Comparison of ENCODE assay signal across 8 cellular contexts in the genomic region with DNA sequence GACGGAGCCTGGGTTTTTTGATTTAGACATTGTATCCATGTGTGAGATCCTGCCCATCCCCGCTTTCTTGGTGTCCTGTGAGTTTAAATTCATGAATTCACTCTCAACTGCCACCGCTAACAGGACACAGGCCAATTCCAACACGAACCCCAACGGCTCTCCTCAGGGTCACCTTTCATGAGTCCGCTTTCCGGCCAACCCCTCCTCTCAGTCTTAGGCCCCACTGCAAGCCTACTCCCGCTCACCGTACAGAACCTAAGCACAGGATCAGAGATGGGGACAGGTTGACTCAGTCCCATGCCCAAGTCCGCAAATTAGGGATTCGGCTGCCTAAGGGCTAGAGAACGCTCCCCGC. TPM values are rescaled to one million over a fixed set of nuclear protein-coding genes. Genes with fewer than 3 reads are reported as not detected.
DNase-seq lines count a peak whose midpoint lies in the region; ATAC-seq and TF ChIP-seq lines count a peak whose summit lies in the region.

No MANE protein-coding gene starts in this region.

- H3K36me3 Mint-ChIP-seq in Calu3 (ENCODE audit: insufficient read depth, unreplicated experiment) (peaks cover 19% of the 10 kb centered on the region), neural progenitor cell (peaks cover 2% of the 10 kb centered on the region)

- peaks cover 3% of the 10 kb centered on the region for H3K4me1 ChIP-seq in neural progenitor cell

- intact Hi-C loops in Calu3 (cut with micrococcal nuclease; ENCODE audit: unreplicated experiment), result no loop called here

- H2AFZ ChIP-seq in neural progenitor cell (replicated peaks), result peak overlapping the region; percentile 99

- no peaks in the 10 kb centered on the region for H3K36me3 ChIP-seq in neural progenitor cell

- H3K27me3 Mint-ChIP-seq in Calu3 (ENCODE audit: unreplicated experiment), result no peaks in the 10 kb centered on the region
- H3K27me3 Mint-ChIP-seq in neural progenitor cell (ENCODE audit: insufficient read depth, low read depth), result peaks cover 21% of the 10 kb centered on the region

- peaks cover 84% of the 10 kb centered on the region for H3K27me3 ChIP-seq in neural progenitor cell

- no peaks in the 10 kb centered on the region for H3K79me2 ChIP-seq in neural progenitor cell (ENCODE audit: low read depth)

- H3K9ac ChIP-seq in neural progenitor cell, result no peak overlapping the region

- H3K4me3 ChIP-seq in coronary artery, result peak overlapping the region; percentile 75
- H3K4me3 ChIP-seq in neural progenitor cell, result peak overlapping the region; percentile 60

- peak overlapping the region; percentile 79 for H3K4me3 Mint-ChIP-seq in Calu3 (ENCODE audit: low read depth, unreplicated experiment)
- peak overlapping the region; percentile 88 for H3K4me3 Mint-ChIP-seq in neural progenitor cell

- TF ChIP-seq CTCF in Calu3 (IDR thresholded peaks at IDR 0.05; ENCODE audit: unreplicated experiment) (no peak), coronary artery (IDR thresholded peaks at IDR 0.05) (no peak), neural progenitor cell (IDR thresholded peaks at IDR 0.05) (no peak)

- H3K4me2 ChIP-seq in neural progenitor cell, result peak overlapping the region; percentile 96

- CTCF ChIA-PET in Calu3 (lab: Charles Lee), result interaction anchor here (0.6 to 0.7 kb wide), 5 partner anchors 18 to 373 kb away, joined by 3 to 7 read pairs (median 4); no protein-coding TSS in a partner anchor

- no peaks in the 10 kb centered on the region for H4K20me1 ChIP-seq in neural progenitor cell (ENCODE audit: low read depth)

- no peak overlapping the region for H3K27ac Mint-ChIP-seq in Calu3 (ENCODE audit: unreplicated experiment)
- peak overlapping the region; percentile 22 for H3K27ac Mint-ChIP-seq in neural progenitor cell

- H3K27ac ChIP-seq in coronary artery (peak overlapping the region; percentile 67 to 86), neural progenitor cell (no peak overlapping the region)

- H3F3A ChIP-seq in neural progenitor cell (ENCODE audit: low read depth), result peaks cover 4% of the 10 kb centered on the region

- BruUV-seq in Calu3 (replicated peaks; lab: Mats Ljungman, UMichigan), result no TSS peak

- peaks cover 8% of the 10 kb centered on the region for H3K4me1 Mint-ChIP-seq in Calu3 (ENCODE audit: low read depth, unreplicated experiment)
- peaks cover 11% of the 10 kb centered on the region for H3K4me1 Mint-ChIP-seq in neural progenitor cell

- DNase-seq in Calu3 (no peak), coronary artery (ENCODE audit: low spot score) (no peak), neural progenitor cell (ENCODE audit: low spot score) (no peak), mesenteric fat pad (ENCODE audit: low spot score) (no peak), mucosa of gallbladder (ENCODE audit: low spot score) (no peak), superior temporal gyrus (ENCODE audit: extremely low spot score) (no peak)

- ATAC-seq in HG03565 (IDR thresholded peaks at IDR 0.05; ENCODE audit: unreplicated experiment) (peak; percentile 23), GM21515 (IDR thresholded peaks at IDR 0.05; ENCODE audit: unreplicated experiment) (no peak)

- H3K9me3 Mint-ChIP-seq in Calu3 (ENCODE audit: low read depth, unreplicated experiment) (no peaks in the 10 kb centered on the region), neural progenitor cell (peaks cover 2% of the 10 kb centered on the region)

- no peaks in the 10 kb centered on the region for H3K9me3 ChIP-seq in neural progenitor cell (ENCODE audit: low read depth)

RNA-seq across cellular contexts. Expression of gene SCP2, which starts 0.2 kb away (rescaled TPM):
- total RNA-seq in Calu3 (2022) (91.1 and 99.3 TPM in 2 replicates), neural progenitor cell (ENCODE audit: low replicate concordance) (71.1 and 101 TPM in 2 replicates), mesenteric fat pad (153 TPM), mucosa of gallbladder (208 TPM)

RNA-seq across cellular contexts. Expression of gene ECHDC2, which starts 5.3 kb away (rescaled TPM):
- total RNA-seq in Calu3 (2022) (113 and 114 TPM in 2 replicates), neural progenitor cell (ENCODE audit: low replicate concordance) (7.6 and 10.7 TPM in 2 replicates), mesenteric fat pad (105 TPM), mucosa of gallbladder (227 TPM)
